ENCODE assay signal across 19 cellular contexts in genomic region chr2:32783933-32784332, GRCh38.
"Had no signal": no experiment of that assay in that cellular context is flagged by ENCODE, and none has a peak within 500 bp of the region (broad histone marks: within the 10 kb centered on the region; RNA-seq: fewer than 3 reads in every experiment).

No MANE protein-coding gene starts in this region.

- DNase-seq: central memory CD4-positive, alpha-beta T cell; effector CD4-positive, alpha-beta T cell; endodermal cell; erythroblast; foreskin melanocyte; islet precursor cell; mesendoderm; naive thymus-derived CD4-positive, alpha-beta T cell; nephron progenitor cell; sigmoid colon; stimulated activated CD4-positive, alpha-beta T cell treated with anti-CD3 and anti-CD28 coated beads, Interleukin-4, amount 100 ng/mL, for 1 hour; stimulated activated CD8-positive, alpha-beta memory T cell treated with anti-CD3 and anti-CD28 coated beads, Interleukin-4, amount 100 ng/mL, for 48 hours; stimulated activated naive CD8-positive, alpha-beta T cell treated with anti-CD3 and anti-CD28 coated beads, Interleukin-15, Interleukin-2, amounts not matched to agents 100 U/mL and 50 U/mL, for 24 hours had no signal

- ATAC-seq: naive thymus-derived CD4-positive, alpha-beta T cell; stimulated activated effector memory CD8-positive, alpha-beta T cell treated with anti-CD3 and anti-CD28 coated beads, Interleukin-12 subunit alpha, Interleukin-12 subunit beta, amount 100 ng/mL, for 72 hours; stimulated activated naive CD8-positive, alpha-beta T cell treated with anti-CD3 and anti-CD28 coated beads, Interleukin-15, Interleukin-2, amounts not matched to agents 100 U/mL and 50 U/mL, for 24 hours had no signal

- H3K27me3 ChIP-seq: sigmoid colon, tibial nerve had no signal

- H3K4me3 ChIP-seq: coronary artery, prostate gland, sigmoid colon, tibial nerve had no signal

- H3K9ac ChIP-seq: parathyroid adenoma had no signal

- H3K4me3 Mint-ChIP-seq: endodermal cell; naive thymus-derived CD4-positive, alpha-beta T cell; nephron progenitor cell; stimulated activated effector memory CD8-positive, alpha-beta T cell treated with anti-CD3 and anti-CD28 coated beads, Interleukin-12 subunit alpha, Interleukin-12 subunit beta, amount 100 ng/mL, for 72 hours had no signal

- H3K36me3 ChIP-seq: prostate gland had no signal

- H3K4me1 Mint-ChIP-seq: nephron progenitor cell; stimulated activated effector memory CD8-positive, alpha-beta T cell treated with anti-CD3 and anti-CD28 coated beads, Interleukin-12 subunit alpha, Interleukin-12 subunit beta, amount 100 ng/mL, for 72 hours had no signal

- FAIRE-seq: endothelial cell of umbilical vein had no signal

- H3K27ac ChIP-seq: parathyroid adenoma, prostate gland, sigmoid colon, tibial nerve had no signal

- H3K4me1 ChIP-seq: prostate gland, sigmoid colon had no signal

- H3K27me3 Mint-ChIP-seq: naive thymus-derived CD4-positive, alpha-beta T cell had no signal

- H3K27ac Mint-ChIP-seq: endodermal cell; stimulated activated effector memory CD8-positive, alpha-beta T cell treated with anti-CD3 and anti-CD28 coated beads, Interleukin-12 subunit alpha, Interleukin-12 subunit beta, amount 100 ng/mL, for 72 hours had no signal

- H3K9me3 ChIP-seq: prostate gland had no signal
